12 cellular contexts compared by ENCODE assay signal in genomic region chr11:117972589-117973445, GRCh38. TPM values are rescaled to one million over a fixed set of nuclear protein-coding genes. Genes with fewer than 3 reads are reported as not detected.
DNase-seq lines count a peak whose midpoint lies in the region; ATAC-seq, FAIRE-seq and TF ChIP-seq lines count a peak whose summit lies in the region.
"Had no signal": no experiment of that assay in that cellular context is flagged by ENCODE, and none has a peak within 500 bp of the region (broad histone marks: within the 10 kb centered on the region; RNA-seq: fewer than 3 reads in every experiment).

No MANE protein-coding gene starts in this region.

- H3K9me3 ChIP-seq in prostate gland = no peaks in the 10 kb centered on the region

- peaks cover 6% of the 10 kb centered on the region for H3K9me3 Mint-ChIP-seq in activated CD4-positive, alpha-beta T cell treated with anti-CD3 and anti-CD28 coated beads, Interleukin-2, amount 10 ng/mL, durations not matched to agents 24 days and 14 days
- H3K9me3 Mint-ChIP-seq: mesothelial cell of epicardium had no signal

- H3K27me3 ChIP-seq in bronchial epithelial cell (ENCODE audit: control insufficient read depth, insufficient read depth, low read length) = no peaks in the 10 kb centered on the region
- no peaks in the 10 kb centered on the region for H3K27me3 ChIP-seq in prostate gland (replicated peaks; ENCODE audit: insufficient read depth)

- TF ChIP-seq CTCF in bronchial epithelial cell (IDR thresholded peaks at IDR 0.05; ENCODE audit: insufficient read depth, low read length, severe bottlenecking) (no peak), prostate gland (IDR thresholded peaks at IDR 0.05) (no peak)

- peaks cover 30% of the 10 kb centered on the region for H3K36me3 Mint-ChIP-seq in activated CD4-positive, alpha-beta T cell treated with anti-CD3 and anti-CD28 coated beads, Interleukin-2, amount 10 ng/mL, durations not matched to agents 24 days and 14 days (ENCODE audit: low read depth)
- H3K36me3 Mint-ChIP-seq: mesothelial cell of epicardium had no signal

- no peaks in the 10 kb centered on the region for H3K4me1 ChIP-seq in prostate gland (replicated peaks)

- H3K4me3 ChIP-seq in bronchial epithelial cell (ENCODE audit: low read depth, low read length) (no peak overlapping the region), prostate gland (no peak overlapping the region)

- H3K4me3 Mint-ChIP-seq in activated CD4-positive, alpha-beta T cell treated with anti-CD3 and anti-CD28 coated beads, Interleukin-2, amount 10 ng/mL, durations not matched to agents 24 days and 14 days = peak overlapping the region; percentile 21
- H3K4me3 Mint-ChIP-seq: mesothelial cell of epicardium had no signal

- no peak overlapping the region for H3K27ac ChIP-seq in prostate gland

- intact Hi-C loops in activated CD4-positive, alpha-beta T cell treated with anti-CD3 and anti-CD28 coated beads, Interleukin-2, amount 10 ng/mL, durations not matched to agents 24 days and 14 days (cut with micrococcal nuclease) = no loop called here
- intact Hi-C loops in prostate gland (cut with DNase I) = no loop called here

- H3K27ac Mint-ChIP-seq in activated CD4-positive, alpha-beta T cell treated with anti-CD3 and anti-CD28 coated beads, Interleukin-2, amount 10 ng/mL, durations not matched to agents 24 days and 14 days = peak overlapping the region; percentile 34
- H3K27ac Mint-ChIP-seq: mesothelial cell of epicardium had no signal

- DNase-seq in activated CD4-positive, alpha-beta T cell treated with anti-CD3 and anti-CD28 coated beads, Interleukin-2, amount 10 ng/mL, durations not matched to agents 24 days and 14 days = no peak
- no peak for DNase-seq in activated CD4-positive, alpha-beta T cell treated with anti-CD3 and anti-CD28 coated beads, Interleukin-2, amount 50 U/mL, for 48 hours
- DNase-seq in NCI-H2196 (lab: John Stamatoyannopoulos, UW; ENCODE audit: unreplicated experiment) (peak; percentile 50), bronchial epithelial cell (ENCODE audit: low read depth) (peak; percentile 18), prostate gland (ENCODE audit: low spot score) (peak; percentile 46)
- DNase-seq in activated CD4-positive, CD25-positive, alpha-beta regulatory T cell (lab: John Stamatoyannopoulos, UW) = no peak
- DNase-seq: NCI-H2081 treated with DMSO at 0.1 percent for 48 hours; SHP77 treated with DMSO at 0.1 percent for 48 hours; stimulated activated naive CD4-positive, alpha-beta T cell had no signal

- ATAC-seq in HG03025 (IDR thresholded peaks at IDR 0.05; ENCODE audit: low FRiP score, unreplicated experiment) (no peak), HG02852 (IDR thresholded peaks at IDR 0.05; ENCODE audit: unreplicated experiment) (no peak)

- H3K27me3 Mint-ChIP-seq in activated CD4-positive, alpha-beta T cell treated with anti-CD3 and anti-CD28 coated beads, Interleukin-2, amount 10 ng/mL, durations not matched to agents 24 days and 14 days = no peaks in the 10 kb centered on the region

- 17% methylated on average over 9 of the region's 9 CpGs for WGBS in prostate gland

- H3K36me3 ChIP-seq in bronchial epithelial cell (ENCODE audit: control insufficient read depth, insufficient read depth, low read length) (no peaks in the 10 kb centered on the region), prostate gland (no peaks in the 10 kb centered on the region)

- no peak for FAIRE-seq in bronchial epithelial cell (lab: Jason Lieb, UNC)

- TF ChIP-seq POLR2A in prostate gland (IDR thresholded peaks at IDR 0.05) = no peak

- peaks cover 82% of the 10 kb centered on the region for H3K4me1 Mint-ChIP-seq in activated CD4-positive, alpha-beta T cell treated with anti-CD3 and anti-CD28 coated beads, Interleukin-2, amount 10 ng/mL, durations not matched to agents 24 days and 14 days

RNA-seq across cellular contexts. Expression of gene IL10RA, which starts 13.4 kb away (rescaled TPM):
- total RNA-seq in activated CD4-positive, alpha-beta T cell treated with anti-CD3 and anti-CD28 coated beads, Interleukin-2, amount 10 ng/mL, durations not matched to agents 24 days and 14 days = 86.6 and 89.9 TPM in 2 replicates
- total RNA-seq in bronchial epithelial cell = 0.13 TPM in 1 of 2 replicates, not detected in the other
- total RNA-seq in prostate gland = 10 to 100 TPM in 1 of 2 donors, 1 to 10 TPM in 1; 4.5 to 10.7 TPM

RNA-seq across cellular contexts. Expression of gene TMPRSS13, which starts 43.6 kb away (rescaled TPM):
- total RNA-seq in activated CD4-positive, alpha-beta T cell treated with anti-CD3 and anti-CD28 coated beads, Interleukin-2, amount 10 ng/mL, durations not matched to agents 24 days and 14 days = 1.2 and 1.5 TPM in 2 replicates
- total RNA-seq in bronchial epithelial cell = 0.53 and 11.5 TPM in 2 replicates
- total RNA-seq in prostate gland = 10 to 100 TPM in 1 of 2 donors, 1 to 10 TPM in 1; 1.2 to 14.7 TPM

Comparison
In these comparisons a context has a peak if more than half of its experiments do, and no peak if none do; other contexts are left out.
1. DNase-seq: peak in NCI-H2196 (single experiment), bronchial epithelial cell (single experiment) and prostate gland (single experiment); none in activated CD4-positive, alpha-beta T cell treated with anti-CD3 and anti-CD28 coated beads, Interleukin-2, amount 10 ng/mL, durations not matched to agents 24 days and 14 days (single experiment), activated CD4-positive, alpha-beta T cell treated with anti-CD3 and anti-CD28 coated beads, Interleukin-2, amount 50 U/mL, for 48 hours (0 of 2) and activated CD4-positive, CD25-positive, alpha-beta regulatory T cell (0 of 4).